Comparison of ENCODE assay signal across 25 cellular contexts in genomic region chr1:222555992-222556615, GRCh38. TPM values are rescaled to one million over a fixed set of nuclear protein-coding genes. Genes with fewer than 3 reads are reported as not detected.
DNase-seq lines count a peak whose midpoint lies in the region; ATAC-seq, FAIRE-seq and TF ChIP-seq lines count a peak whose summit lies in the region.
"Had no signal": no experiment of that assay in that cellular context is flagged by ENCODE, and none has a peak within 500 bp of the region (broad histone marks: within the 10 kb centered on the region; RNA-seq: fewer than 3 reads in every experiment).

No MANE protein-coding gene starts in this region.

- H3K9me3 ChIP-seq in pancreas (no peaks in the 10 kb centered on the region), SK-N-SH (no peaks in the 10 kb centered on the region)
- H3K9me3 ChIP-seq: esophagus squamous epithelium, gastrocnemius medialis, HAP-1, sigmoid colon, tibial nerve had no signal

- no peaks in the 10 kb centered on the region for H3K9me2 ChIP-seq in SK-N-SH

- TF ChIP-seq CTCF in pancreas (IDR thresholded peaks at IDR 0.05) (no peak), SK-N-SH (IDR thresholded peaks at IDR 0.05) (no peak)

- no peak overlapping the region for H3K9ac ChIP-seq in SK-N-SH

- FAIRE-seq in pancreas (lab: Jason Lieb, UNC) = no peak

- H3K36me3 ChIP-seq in pancreas (peaks cover 0 to 5% (median 0%) of the 10 kb centered on the region in 3 donors), SK-N-SH (replicated peaks in 1 of 2; ENCODE audit: control insufficient read depth in 1 of 2, insufficient read depth in 2 of 2, low read length in 1 of 2) (peaks cover 41 to 45% of the 10 kb centered on the region in 2 experiments)

- no peak overlapping the region for H3K4me2 ChIP-seq in SK-N-SH

- H3K27ac ChIP-seq in pancreas = no peak overlapping the region
- no peak overlapping the region for H3K27ac ChIP-seq in SK-N-SH (ENCODE audit: low read depth in 2 of 2, low read length in 1 of 2)
- H3K27ac ChIP-seq: esophagus squamous epithelium, gastrocnemius medialis, sigmoid colon, tibial nerve had no signal

- peak; percentile 73 to 95 (median 84) for ATAC-seq in pancreas
- ATAC-seq: activated naive CD8-positive, alpha-beta T cell treated with anti-CD3 and anti-CD28 coated beads, Interleukin-2, amount 50 U/mL, for 24 hours; gastrocnemius medialis had no signal

- TF ChIP-seq EP300 in SK-N-SH (IDR thresholded peaks at IDR 0.05; ENCODE audit: borderline replicate concordance in 1 of 2, low read depth in 1 of 2, low read length in 1 of 2) = no peak

- WGBS in pancreas, 2 donors = 80 to 84% methylated on average over 2 of the region's 2 CpGs
- 83% methylated on average over 2 of the region's 2 CpGs for WGBS in SK-N-SH (ENCODE audit: low lambda C conversion rate)

- peaks cover 11% of the 10 kb centered on the region for H3F3A ChIP-seq in SK-N-SH (replicated peaks; ENCODE audit: insufficient read depth)

- TF ChIP-seq RAD21 in SK-N-SH (IDR thresholded peaks at IDR 0.05; ENCODE audit: low read length) = no peak

- H4K20me1 ChIP-seq in SK-N-SH (ENCODE audit: insufficient read depth) = no peaks in the 10 kb centered on the region

- H3K4me1 ChIP-seq in pancreas (no peaks in the 10 kb centered on the region), SK-N-SH (ENCODE audit: control insufficient read depth in 1 of 2, insufficient read depth in 2 of 2, low read depth in 1 of 2, low read length in 1 of 2) (no peaks in the 10 kb centered on the region)
- H3K4me1 ChIP-seq: esophagus squamous epithelium, gastrocnemius medialis, HAP-1, sigmoid colon, tibial nerve had no signal

- CTCF ChIA-PET in SK-N-SH (lab: Yijun Ruan, JAX) = interaction anchor here (0.8 to 2.5 kb wide), 3 partner anchors 9 to 91 kb away, joined by 3 to 6 read pairs (median 4); no protein-coding TSS in a partner anchor

- H3K79me2 ChIP-seq in SK-N-SH (ENCODE audit: insufficient read depth) = no peaks in the 10 kb centered on the region

- intact Hi-C loops in pancreas (cut with DNase I) = no loop called here

- POLR2A ChIA-PET in SK-N-SH (lab: Yijun Ruan, JAX) = no interaction called here

- H3K4me3 ChIP-seq in pancreas = no peak overlapping the region
- no peak overlapping the region for H3K4me3 ChIP-seq in SK-N-SH (ENCODE audit: low read depth in 2 of 2, low read length in 1 of 2)
- H3K4me3 ChIP-seq: esophagus squamous epithelium, gastrocnemius medialis, HAP-1, sigmoid colon, tibial nerve had no signal

- no peak overlapping the region for H2AFZ ChIP-seq in SK-N-SH (ENCODE audit: low read depth)

- DNase-seq in EL = peak; percentile 35
- peak; percentile 6 for DNase-seq in amniotic epithelial cell (ENCODE audit: low read depth)
- DNase-seq in kidney tubule cell (ENCODE audit: low spot score) = peak; percentile 9
- DNase-seq in pancreas = peak in 2 of 6 donors; percentile 21 to 53
- no peak for DNase-seq in NCI-H2227 treated with DMSO at 0.1 percent for 48 hours (lab: John Stamatoyannopoulos, UW)
- no peak for DNase-seq in activated effector memory CD4-positive, alpha-beta T cell treated with anti-CD3 and anti-CD28 coated beads, Interleukin-2, amount 50 U/mL, for 16 hours
- DNase-seq in SK-N-SH = no peak
- DNase-seq: activated CD4-positive, alpha-beta T cell treated with anti-CD3 and anti-CD28 coated beads, Interleukin-2, amount 50 U/mL, for 1 hour; activated CD4-positive, CD25-positive, alpha-beta regulatory T cell; activated naive CD4-positive, alpha-beta T cell; activated naive CD8-positive, alpha-beta T cell treated with anti-CD3 and anti-CD28 coated beads, Interleukin-2, amount 50 U/mL, for 24 hours; activated T-cell treated with anti-CD3 and anti-CD28 coated beads, Interleukin-2, amount 50 U/mL, for 1 hour; cerebellar nuclear complex; DMS153; esophagus squamous epithelium; gastrocnemius medialis; NCI-H2107; NCI-H774; sigmoid colon; stimulated activated CD4-positive, alpha-beta T cell treated with anti-CD3 and anti-CD28 coated beads, Interleukin-4, amount 100 ng/mL, for 24 hours had no signal

- H3K27me3 ChIP-seq in pancreas (no peaks in the 10 kb centered on the region), SK-N-SH (ENCODE audit: insufficient read depth) (no peaks in the 10 kb centered on the region)
- H3K27me3 ChIP-seq: esophagus squamous epithelium, gastrocnemius medialis, sigmoid colon, tibial nerve had no signal

TF ChIP-seq in SK-N-SH, 30 proteins besides CTCF, POLR2A, EP300 and RAD21:
- TF ChIP-seq NRF1 (IDR thresholded peaks at IDR 0.05; ENCODE audit: low read depth, low read length) (no peak), SIN3A (IDR thresholded peaks at IDR 0.05; ENCODE audit: borderline replicate concordance, low read depth, low read length) (no peak)

RNA-seq across cellular contexts. Expression of gene HHIPL2, which starts 8.2 kb away (rescaled TPM):
- total RNA-seq in pancreas = under 1 TPM in 3 of 6 donors, not detected in 3; 0.06 to 0.46 (median 0.28) TPM
- polyA plus RNA-seq in pancreas (1 to 10 TPM in 1 of 2 donors, under 1 TPM in 1; 0.46 to 1.3 TPM), SK-N-SH (2012; rRNA removed) (0.21 and 0.29 TPM in 2 replicates)
- 0.08 and 0.22 TPM in 2 replicates for polyA plus RNA-seq in SK-N-SH (2012; cell fraction: cytosol; rRNA removed)
- polyA plus RNA-seq in SK-N-SH (2012; cell fraction: nucleus; rRNA removed) = 0.83 and 1.7 TPM in 2 replicates
- total RNA-seq: dermis microvascular lymphatic vessel endothelial cell, esophagus squamous epithelium, G401, gastrocnemius medialis, sigmoid colon had no signal
- polyA plus RNA-seq: IgD-negative memory B cell had no signal

RNA-seq across cellular contexts. Expression of gene TAF1A, which starts 33.6 kb away (rescaled TPM):
- total RNA-seq in pancreas = 1 to 10 TPM; 1.6 to 4.1 (median 2.5) TPM
- 1 to 10 TPM; 1.4 to 1.9 TPM for polyA plus RNA-seq in pancreas
- polyA plus RNA-seq in SK-N-SH (2012; rRNA removed) = 4.6 and 6.3 TPM in 2 replicates
- 6.7 and 8.5 TPM in 2 replicates for polyA plus RNA-seq in SK-N-SH (2012; cell fraction: cytosol; rRNA removed)
- polyA plus RNA-seq in SK-N-SH (2012; cell fraction: nucleus; rRNA removed) = 4.8 and 11.0 TPM in 2 replicates

Comparison
In these comparisons a context has a peak if more than half of its experiments do, and no peak if none do; other contexts are left out.
1. DNase-seq: peak in EL (single experiment), amniotic epithelial cell (single experiment) and kidney tubule cell (single experiment); none in NCI-H2227 treated with DMSO at 0.1 percent for 48 hours (single experiment), activated effector memory CD4-positive, alpha-beta T cell treated with anti-CD3 and anti-CD28 coated beads, Interleukin-2, amount 50 U/mL, for 16 hours (single experiment) and SK-N-SH (single experiment).